In genomic region chr2:191041418-191042161, GRCh38 we compare ENCODE assay signal across 1 cellular context.
A peak's percentile ranks its signal among the peaks of the same experiment; 100 is the strongest.
TF ChIP-seq lines count a peak whose summit lies in the region.

No MANE protein-coding gene starts in this region.

TF ChIP-seq in A549, 52 proteins besides CTCF, POLR2A, EP300 and RAD21 (continued from another document):
- TF ChIP-seq BCL3 (IDR thresholded peaks at IDR 0.05) (peak; percentile 83; the same call in 2 of the 3 replicates), HES2 (IDR thresholded peaks at IDR 0.05) (peak; percentile 32; the same call in 1 of the 2 replicates), HOXA7 (CRISPR knock-in tag; IDR thresholded peaks at IDR 0.05) (no peak), PBX3 (IDR thresholded peaks at IDR 0.05) (peak; percentile 62; the same call in 1 of the 2 replicates), MAZ (IDR thresholded peaks at IDR 0.05; ENCODE audit: borderline replicate concordance, low read depth, low read length) (no peak), GATA3 (IDR thresholded peaks at IDR 0.05; ENCODE audit: borderline replicate concordance) (peak; percentile 88), MAX (IDR thresholded peaks at IDR 0.05) (peak; percentile 76; the same call in 1 of the 2 replicates), CEBPB (IDR thresholded peaks at IDR 0.05) (peak; percentile 5 to 76; a peak in 3 of 4 replicates), ZFP36 (IDR thresholded peaks at IDR 0.05; ENCODE audit: borderline replicate concordance, partially characterized antibody) (no peak), E2F6 (IDR thresholded peaks at IDR 0.05; ENCODE audit: borderline replicate concordance, low read depth) (no peak), ELK1 (IDR thresholded peaks at IDR 0.05; ENCODE audit: low read depth, low read length) (no peak), RARB (CRISPR knock-in tag; IDR thresholded peaks at IDR 0.05) (peak; percentile 76), SMC3 (IDR thresholded peaks at IDR 0.05) (no peak), JUN (IDR thresholded peaks at IDR 0.05) (peak; percentile 67 to 94), ESRRA (IDR thresholded peaks at IDR 0.05; ENCODE audit: borderline replicate concordance, low read length) (peak; percentile 61)
